Comparison of ENCODE assay signal across 8 cellular contexts in genomic region chr3:195658381-195659135, GRCh38.
A peak's percentile ranks its signal among the peaks of the same experiment; 100 is the strongest.
DNase-seq lines count a peak whose midpoint lies in the region; ATAC-seq and TF ChIP-seq lines count a peak whose summit lies in the region.
"Not testable (repeated sequence)": the region's sequence is repeated elsewhere in the genome, so short reads cannot be mapped to it uniquely, and the experiment has no call there.

No MANE protein-coding gene starts in this region.

- not testable (repeated sequence) for BruUV-seq in Calu3 (replicated peaks; lab: Mats Ljungman, UMichigan)

- not testable (repeated sequence) for H3K79me2 ChIP-seq in OCI-LY3 (ENCODE audit: low read length)

- H2AFZ ChIP-seq in OCI-LY3 (ENCODE audit: low read depth, low read length) = not testable (repeated sequence)

- POLR2A ChIA-PET in naive thymus-derived CD8-positive, alpha-beta T cell (lab: Charles Lee) = not testable (repeated sequence)

- not testable (repeated sequence) for TF ChIP-seq CTCF in Calu3 (IDR thresholded peaks at IDR 0.05; ENCODE audit: unreplicated experiment); OCI-LY3 (IDR thresholded peaks at IDR 0.05; ENCODE audit: low read depth, low read length); foreskin keratinocyte (conservative IDR thresholded peaks at IDR 0.05); suprapubic skin (IDR thresholded peaks at IDR 0.05)

- not testable (repeated sequence) for H3K27me3 Mint-ChIP-seq in Calu3 (ENCODE audit: unreplicated experiment); activated naive CD4-positive, alpha-beta T cell treated with anti-CD3 and anti-CD28 coated beads, Interleukin-2, amount 10 ng/mL, durations not matched to agents 7 days and 5 days; naive thymus-derived CD8-positive, alpha-beta T cell

- not testable (repeated sequence) for H3K27ac Mint-ChIP-seq in Calu3 (ENCODE audit: unreplicated experiment); activated naive CD4-positive, alpha-beta T cell treated with anti-CD3 and anti-CD28 coated beads, Interleukin-2, amount 10 ng/mL, durations not matched to agents 7 days and 5 days; naive thymus-derived CD8-positive, alpha-beta T cell

- H3K4me3 ChIP-seq in OCI-LY3 (ENCODE audit: low read length) (peak overlapping the region; percentile 81), suprapubic skin (peak overlapping the region; percentile 75)

- not testable (repeated sequence) for H3K27me3 ChIP-seq in OCI-LY3 (ENCODE audit: low read depth, low read length); foreskin keratinocyte; suprapubic skin

- peak overlapping the region; percentile 74 for H3K4me3 Mint-ChIP-seq in Calu3 (ENCODE audit: low read depth, unreplicated experiment)
- peak overlapping the region; percentile 47 for H3K4me3 Mint-ChIP-seq in activated naive CD4-positive, alpha-beta T cell treated with anti-CD3 and anti-CD28 coated beads, Interleukin-2, amount 10 ng/mL, durations not matched to agents 7 days and 5 days
- peak overlapping the region in 8 of 10 donors; percentile 32 to 79 (median 51) for H3K4me3 Mint-ChIP-seq in naive thymus-derived CD8-positive, alpha-beta T cell

- peak; percentile 33 for ATAC-seq in GM21423 (IDR thresholded peaks at IDR 0.05; ENCODE audit: unreplicated experiment)
- ATAC-seq in HG03025 (IDR thresholded peaks at IDR 0.05; ENCODE audit: low FRiP score, unreplicated experiment) = peak; percentile 37
- ATAC-seq in foreskin keratinocyte = peak; percentile 47
- ATAC-seq in naive thymus-derived CD8-positive, alpha-beta T cell = peak; percentile 35 to 43

- H3K36me3 ChIP-seq in OCI-LY3 (replicated peaks; ENCODE audit: low read depth, low read length); suprapubic skin: not testable (repeated sequence)

- no CpG with 5 or more reads among the region's 53 CpGs for WGBS in suprapubic skin

- peak overlapping the region; percentile 56 for H3K4me2 ChIP-seq in OCI-LY3 (ENCODE audit: low read length)

- intact Hi-C loops in Calu3 (cut with micrococcal nuclease; ENCODE audit: unreplicated experiment) = loop anchor here (10.0 kb wide), 1 partner anchor 196 kb away; no protein-coding TSS in a partner anchor

- not testable (repeated sequence) for H3K9me3 ChIP-seq in OCI-LY3 (ENCODE audit: insufficient read depth, low read length); suprapubic skin

- peak overlapping the region; percentile 61; the same call in 1 of the 2 replicates for H3K9ac ChIP-seq in OCI-LY3 (ENCODE audit: low read length)

- H3K27ac ChIP-seq in OCI-LY3 (ENCODE audit: low read length); foreskin keratinocyte: not testable (repeated sequence)
- peak overlapping the region; percentile 90 for H3K27ac ChIP-seq in suprapubic skin

- TF ChIP-seq EP300 in suprapubic skin (IDR thresholded peaks at IDR 0.05) = not testable (repeated sequence)

- CTCF ChIA-PET in Calu3 (lab: Charles Lee); activated naive CD4-positive, alpha-beta T cell treated with anti-CD3 and anti-CD28 coated beads, Interleukin-2, amount 10 ng/mL, durations not matched to agents 7 days and 5 days (lab: Charles Lee): not testable (repeated sequence)

- not testable (repeated sequence) for TF ChIP-seq POLR2A in suprapubic skin (IDR thresholded peaks at IDR 0.05)

- DNase-seq in Calu3; activated naive CD4-positive, alpha-beta T cell treated with anti-CD3 and anti-CD28 coated beads, Interleukin-2, amount 10 ng/mL, durations not matched to agents 7 days and 5 days; foreskin keratinocyte; suprapubic skin (ENCODE audit: low spot score in 2 of 2): not testable (repeated sequence)
- DNase-seq in naive thymus-derived CD8-positive, alpha-beta T cell = peak in 1 of 10 donors; percentile 15

- not testable (repeated sequence) for H4K20me1 ChIP-seq in OCI-LY3 (ENCODE audit: insufficient read depth, low read length)

- not testable (repeated sequence) for H3K4me1 ChIP-seq in OCI-LY3 (ENCODE audit: low read length); foreskin keratinocyte; suprapubic skin

- H3K9me3 Mint-ChIP-seq in Calu3 (ENCODE audit: low read depth, unreplicated experiment); activated naive CD4-positive, alpha-beta T cell treated with anti-CD3 and anti-CD28 coated beads, Interleukin-2, amount 10 ng/mL, durations not matched to agents 7 days and 5 days; naive thymus-derived CD8-positive, alpha-beta T cell: not testable (repeated sequence)

- H3K36me3 Mint-ChIP-seq in Calu3 (ENCODE audit: insufficient read depth, unreplicated experiment) = peaks cover 29% of the 10 kb centered on the region
- not testable (repeated sequence) for H3K36me3 Mint-ChIP-seq in activated naive CD4-positive, alpha-beta T cell treated with anti-CD3 and anti-CD28 coated beads, Interleukin-2, amount 10 ng/mL, durations not matched to agents 7 days and 5 days; naive thymus-derived CD8-positive, alpha-beta T cell

- not testable (repeated sequence) for H3K4me1 Mint-ChIP-seq in Calu3 (ENCODE audit: low read depth, unreplicated experiment)
- peaks cover 17% of the 10 kb centered on the region for H3K4me1 Mint-ChIP-seq in activated naive CD4-positive, alpha-beta T cell treated with anti-CD3 and anti-CD28 coated beads, Interleukin-2, amount 10 ng/mL, durations not matched to agents 7 days and 5 days
- H3K4me1 Mint-ChIP-seq in naive thymus-derived CD8-positive, alpha-beta T cell = peaks cover 4 to 13% (median 8%) of the 10 kb centered on the region in 4 donors
